ENCODE assay signal across 8 cellular contexts in the genomic region with DNA sequence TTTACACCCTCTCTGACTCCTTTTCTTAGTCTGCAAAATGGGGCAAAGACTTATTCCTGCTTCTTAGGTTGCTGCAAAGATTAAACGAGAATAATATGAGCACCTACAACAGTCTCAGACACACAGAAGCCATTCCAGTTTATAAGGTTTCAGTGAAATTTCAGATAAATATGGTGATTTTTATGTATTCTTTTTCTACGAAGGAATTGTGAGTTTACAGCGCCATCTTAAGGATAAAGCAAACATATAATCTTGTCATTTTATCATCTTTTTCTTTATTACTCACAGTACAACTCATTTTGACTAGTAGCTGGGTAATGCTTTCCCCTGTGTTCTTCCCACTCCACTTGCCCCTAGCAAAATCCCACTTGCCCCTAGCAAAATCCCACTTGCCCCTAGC. TPM values are rescaled to one million over a fixed set of nuclear protein-coding genes. Genes with fewer than 3 reads are reported as not detected.
DNase-seq lines count a peak whose midpoint lies in the region; ATAC-seq and FAIRE-seq lines count a peak whose summit lies in the region.

No MANE protein-coding gene starts in this region.

- H3K9me3 ChIP-seq in adipocyte (ENCODE audit: control insufficient read depth, low read length): no peaks in the 10 kb centered on the region

- no peak for FAIRE-seq in urothelium cell line (lab: Jason Lieb, UNC)

- peak overlapping the region; percentile 57 for H3K9ac ChIP-seq in adipocyte (ENCODE audit: low read length)

- no peaks in the 10 kb centered on the region for H3K36me3 ChIP-seq in adipocyte (ENCODE audit: control insufficient read depth, insufficient read depth, low read length, severe bottlenecking)

- no peaks in the 10 kb centered on the region for H3K27me3 ChIP-seq in adipocyte (replicated peaks; ENCODE audit: control insufficient read depth, insufficient read depth, low read length)

- H3K4me3 ChIP-seq in adipocyte (ENCODE audit: low read length): no peak overlapping the region

- DNase-seq in AG20443 (ENCODE audit: low spot score) (peak; percentile 33), Kasumi-1 (lab: John Stamatoyannopoulos, UW) (peak; percentile 2 to 26), adipocyte (ENCODE audit: low read depth) (peak; percentile 77), inferior parietal cortex (ENCODE audit: extremely low spot score) (peak; percentile 40), urothelium cell line (ENCODE audit: low spot score) (no peak), left lobe of liver (ENCODE audit: low spot score) (no peak)
- DNase-seq in activated CD8-positive, alpha-beta memory T cell treated with anti-CD3 and anti-CD28 coated beads, Interleukin-2, amount 50 U/mL, for 4 hours: no peak
- DNase-seq in stimulated activated naive CD4-positive, alpha-beta T cell (lab: John Stamatoyannopoulos, UW): no peak

- H3K4me1 ChIP-seq in adipocyte (ENCODE audit: control insufficient read depth, insufficient read depth, low read length): peaks cover 11% of the 10 kb centered on the region

- ATAC-seq in left lobe of liver: no peak

RNA-seq across cellular contexts. Expression of a gene that starts 29.2 kb away (rescaled TPM):
- total RNA-seq in left lobe of liver: 10.7 TPM

Comparison
In these comparisons a context has a peak if more than half of its experiments do, and no peak if none do; other contexts are left out.
1. DNase-seq: peak in AG20443 (single experiment), Kasumi-1 (2 of 2), adipocyte (single experiment) and inferior parietal cortex (single experiment); none in activated CD8-positive, alpha-beta memory T cell treated with anti-CD3 and anti-CD28 coated beads, Interleukin-2, amount 50 U/mL, for 4 hours (single experiment), stimulated activated naive CD4-positive, alpha-beta T cell (0 of 6), urothelium cell line (single experiment) and left lobe of liver (single experiment).